In the genomic region with DNA sequence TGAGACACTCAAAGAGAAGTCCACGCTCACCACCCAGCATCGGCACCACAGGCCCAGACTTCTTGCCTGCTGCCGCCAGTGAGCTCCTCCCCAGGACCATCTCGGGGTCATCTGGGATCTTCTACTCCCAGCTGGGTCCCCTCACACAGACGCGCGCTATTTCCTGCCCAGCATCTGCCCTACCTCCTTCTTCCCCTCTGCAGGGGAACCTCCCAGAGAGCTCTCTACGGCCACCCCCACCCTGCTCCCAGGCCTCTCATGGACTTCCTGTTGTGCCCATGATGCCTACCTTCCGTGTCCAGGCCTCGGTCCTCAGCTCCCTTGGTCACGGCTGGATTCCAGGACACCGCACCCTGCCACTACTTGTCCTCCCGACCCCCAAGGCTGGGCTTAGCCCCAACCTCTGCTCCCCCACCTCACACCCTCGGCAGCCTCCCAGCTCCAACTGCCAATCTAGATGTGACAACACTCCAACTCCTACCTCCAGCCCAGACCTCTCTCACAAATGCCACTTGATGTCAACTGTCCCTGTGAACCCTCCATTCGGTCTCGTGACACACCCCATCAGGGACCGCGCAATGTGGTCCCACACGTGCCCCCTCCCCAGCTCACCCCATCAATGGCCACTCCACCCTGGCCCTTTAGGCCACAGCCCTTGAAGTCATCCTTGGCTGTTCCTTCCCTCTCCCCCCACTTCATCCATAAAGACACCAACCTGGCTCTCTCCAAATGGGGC, we compare ENCODE assay signal across 9 cellular contexts. TPM values are rescaled to one million over a fixed set of nuclear protein-coding genes. Genes with fewer than 3 reads are reported as not detected.
DNase-seq lines count a peak whose midpoint lies in the region; ATAC-seq and TF ChIP-seq lines count a peak whose summit lies in the region.
"Had no signal": no experiment of that assay in that cellular context is flagged by ENCODE, and none has a peak within 500 bp of the region (broad histone marks: within the 10 kb centered on the region; RNA-seq: fewer than 3 reads in every experiment).

No MANE protein-coding gene starts in this region.

- H3K27me3 ChIP-seq in mammary epithelial cell (ENCODE audit: insufficient read depth, low read length) = no peaks in the 10 kb centered on the region
- no peaks in the 10 kb centered on the region for H3K27me3 ChIP-seq in Peyer's patch

- H3K4me3 ChIP-seq in mammary epithelial cell (replicated peaks in 1 of 3; ENCODE audit: insufficient read depth in 1 of 3, low read depth in 2 of 3, low read length in 3 of 3) = no peak overlapping the region
- H3K4me3 ChIP-seq in Peyer's patch = peak overlapping the region in 1 of 4 donors; percentile 6

- POLR2A ChIA-PET in MCF 10A (lab: Yijun Ruan, JAX) = interaction anchor here (0.5 to 1.8 kb wide), 6 partner anchors 10 to 1943 kb away, joined by 3 to 6 read pairs (median 3); no protein-coding TSS in a partner anchor

- no peak for TF ChIP-seq CTCF in MCF 10A (IDR thresholded peaks at IDR 0.05; ENCODE audit: unreplicated experiment)
- no peak for TF ChIP-seq CTCF in mammary epithelial cell (conservative IDR thresholded peaks at IDR 0.05 in 1 of 2, IDR thresholded peaks at IDR 0.05 in 1 of 2; ENCODE audit: extremely low read depth in 1 of 2, insufficient read depth in 1 of 2, low read depth in 1 of 2, low read length in 2 of 2)
- TF ChIP-seq CTCF in Peyer's patch (IDR thresholded peaks at IDR 0.05) = no peak
- TF ChIP-seq CTCF in glutamatergic neuron (IDR thresholded peaks at IDR 0.05; ENCODE audit: partially characterized antibody, unreplicated experiment) = no peak
- no peak for TF ChIP-seq CTCF in type B pancreatic cell (conservative IDR thresholded peaks at IDR 0.05)

- H3K9me3 Mint-ChIP-seq in MCF 10A (ENCODE audit: unreplicated experiment) (no peaks in the 10 kb centered on the region), glutamatergic neuron (ENCODE audit: unreplicated experiment) (peaks cover 29% of the 10 kb centered on the region), type B pancreatic cell (no peaks in the 10 kb centered on the region)

- H3K9me3 ChIP-seq in mammary epithelial cell (replicated peaks; ENCODE audit: insufficient read depth, low read length) = no peaks in the 10 kb centered on the region
- H3K9me3 ChIP-seq in Peyer's patch = no peaks in the 10 kb centered on the region

- no peak for TF ChIP-seq POLR2A in Peyer's patch (IDR thresholded peaks at IDR 0.05)

- H3K36me3 Mint-ChIP-seq in MCF 10A (ENCODE audit: insufficient read depth, unreplicated experiment) = peaks cover 75% of the 10 kb centered on the region
- peaks cover 5% of the 10 kb centered on the region for H3K36me3 Mint-ChIP-seq in glutamatergic neuron (ENCODE audit: unreplicated experiment)
- H3K36me3 Mint-ChIP-seq in type B pancreatic cell = peaks cover 18% of the 10 kb centered on the region

- H3K27me3 Mint-ChIP-seq in MCF 10A (ENCODE audit: insufficient read depth, unreplicated experiment) (no peaks in the 10 kb centered on the region), glutamatergic neuron (ENCODE audit: unreplicated experiment) (peaks cover 28% of the 10 kb centered on the region), type B pancreatic cell (no peaks in the 10 kb centered on the region)

- H4K20me1 ChIP-seq in mammary epithelial cell (ENCODE audit: insufficient read depth, low read length) = peaks cover 3% of the 10 kb centered on the region

- H3K4me3 Mint-ChIP-seq in MCF 10A (ENCODE audit: unreplicated experiment) = no peak overlapping the region
- peak overlapping the region; percentile 39 for H3K4me3 Mint-ChIP-seq in glutamatergic neuron (ENCODE audit: unreplicated experiment)
- H3K4me3 Mint-ChIP-seq in type B pancreatic cell = no peak overlapping the region

- CTCF ChIA-PET in MCF 10A (lab: Yijun Ruan, JAX) = interaction anchor here (0.7 to 1.2 kb wide), 2 partner anchors 14 to 21 kb away, joined by 3 to 5 read pairs; no protein-coding TSS in a partner anchor
- CTCF ChIA-PET in mammary epithelial cell (lab: Charles Lee; ENCODE audit: low non-redundant PET) = no interaction called here

- H3K4me1 ChIP-seq in mammary epithelial cell (ENCODE audit: insufficient read depth, low read length) (peaks cover 15% of the 10 kb centered on the region), Peyer's patch (peaks cover 0 to 14% (median 4%) of the 10 kb centered on the region in 4 donors)

- no peaks in the 10 kb centered on the region for H3K79me2 ChIP-seq in mammary epithelial cell (ENCODE audit: insufficient read depth, low read length)

- ATAC-seq in HG03280 (IDR thresholded peaks at IDR 0.05; ENCODE audit: unreplicated experiment) = no peak

- intact Hi-C loops in MCF 10A (cut with micrococcal nuclease) = no loop called here
- intact Hi-C loops in mammary epithelial cell (cut with micrococcal nuclease) = no loop called here

- peaks cover 23% of the 10 kb centered on the region for H3K4me1 Mint-ChIP-seq in MCF 10A (ENCODE audit: insufficient read depth, unreplicated experiment)
- H3K4me1 Mint-ChIP-seq in glutamatergic neuron (ENCODE audit: low read depth, unreplicated experiment) = peaks cover 30% of the 10 kb centered on the region
- peaks cover 7% of the 10 kb centered on the region for H3K4me1 Mint-ChIP-seq in type B pancreatic cell (ENCODE audit: unreplicated experiment)

- in situ Hi-C loops in mammary epithelial cell (cut with MboI; ENCODE audit: low sequenced_read_pairs in 2 of 2) = no loop called here

- DNase-seq in MCF 10A (ENCODE audit: unreplicated experiment) (no peak), mammary epithelial cell (no peak), Peyer's patch (peak in 2 of 3 donors; percentile 65 to 69), glutamatergic neuron (no peak), type B pancreatic cell (ENCODE audit: extremely low spot score, unreplicated experiment) (no peak), anterior cingulate cortex (lab: John Stamatoyannopoulos, UW) (no peak), NCI-H345 (lab: John Stamatoyannopoulos, UW) (no peak)
- DNase-seq: midbrain had no signal

- H3K27ac ChIP-seq in mammary epithelial cell (ENCODE audit: insufficient read depth, low read depth, low read length) = no peak overlapping the region
- peak overlapping the region; percentile 41 to 79 (median 52) for H3K27ac ChIP-seq in Peyer's patch

- no peak overlapping the region for H2AFZ ChIP-seq in mammary epithelial cell (ENCODE audit: low read depth, low read length)

- dilution Hi-C loops in mammary epithelial cell (cut with HindIII; ENCODE audit: low sequenced_read_pairs) = no loop called here

- H3K27ac Mint-ChIP-seq in MCF 10A (ENCODE audit: low read depth, unreplicated experiment) (peak overlapping the region; percentile 65), glutamatergic neuron (ENCODE audit: unreplicated experiment) (peak overlapping the region; percentile 92), type B pancreatic cell (peak overlapping the region; percentile 41)

- BruUV-seq in MCF 10A (replicated peaks; lab: Mats Ljungman, UMichigan) (no TSS peak), mammary epithelial cell (replicated peaks; lab: Mats Ljungman, UMichigan) (no TSS peak)

- WGBS in mammary epithelial cell (ENCODE audit: low coverage, missing lambda C conversion rate) = 83% methylated on average over 18 of the region's 19 CpGs

- no peak overlapping the region for H3K4me2 ChIP-seq in mammary epithelial cell (ENCODE audit: insufficient read depth, low read depth, low read length)

- H3K9ac ChIP-seq in mammary epithelial cell (ENCODE audit: insufficient read depth, low read length) = no peak overlapping the region

- peaks cover 8% of the 10 kb centered on the region for H3K36me3 ChIP-seq in mammary epithelial cell (ENCODE audit: insufficient read depth, low read length)
- peaks cover 0 to 62% (median 0%) of the 10 kb centered on the region in 3 donors for H3K36me3 ChIP-seq in Peyer's patch

RNA-seq across cellular contexts. Expression of gene SGSM3, which starts 45.3 kb away (rescaled TPM):
- 41.3 and 44.6 TPM in 2 replicates for total RNA-seq in MCF 10A (2022)
- 10 to 100 TPM; 25.8 to 47.4 TPM for total RNA-seq in mammary epithelial cell
- 47.4 TPM for polyA plus RNA-seq in mammary epithelial cell
- polyA minus RNA-seq in mammary epithelial cell = 63.5 TPM
- total RNA-seq in Peyer's patch = 100 to 1,000 TPM in 3 of 4 donors, 10 to 100 TPM in 1; 82.0 to 268 (median 159) TPM
- 105 TPM for total RNA-seq in glutamatergic neuron (ENCODE audit: unreplicated experiment)
- total RNA-seq in type B pancreatic cell (ENCODE audit: low replicate concordance) = 106 and 125 TPM in 2 replicates

Comparison
In these comparisons a context has a peak if more than half of its experiments do, and no peak if none do; other contexts are left out.
1. DNase-seq: peak in Peyer's patch (2 of 3); none in MCF 10A (single experiment), mammary epithelial cell (single experiment), glutamatergic neuron (single experiment), type B pancreatic cell (single experiment), anterior cingulate cortex (0 of 58) and NCI-H345 (single experiment).
2. H3K27ac Mint-ChIP-seq: peak in every context shown above with its lines; median percentile 92 in glutamatergic neuron; 65 in MCF 10A; 41 in type B pancreatic cell.